19 cellular contexts compared by ENCODE assay signal in genomic region chr9:125511780-125512179, GRCh38.
DNase-seq lines count a peak whose midpoint lies in the region; ATAC-seq and TF ChIP-seq lines count a peak whose summit lies in the region.
"Had no signal": no experiment of that assay in that cellular context is flagged by ENCODE, and none has a peak within 500 bp of the region (broad histone marks: within the 10 kb centered on the region; RNA-seq: fewer than 3 reads in every experiment).

No MANE protein-coding gene starts in this region.

- H3K9me3 ChIP-seq in HAP-1 (no peaks in the 10 kb centered on the region), esophagus muscularis mucosa (no peaks in the 10 kb centered on the region)
- H3K9me3 ChIP-seq: body of pancreas, lower lobe of right lung, upper lobe of right lung had no signal

- H3K4me1 ChIP-seq in HAP-1 (peaks cover 21% of the 10 kb centered on the region), esophagus muscularis mucosa (peaks cover 26 to 68% (median 44%) of the 10 kb centered on the region in 4 donors), rectal smooth muscle tissue (ENCODE audit: control insufficient read depth, insufficient read depth, low read length) (peaks cover 39% of the 10 kb centered on the region)

- peak; percentile 56 to 69 for DNase-seq in HAP-1 (ENCODE audit: low spot score in 2 of 2)
- peak; percentile 36 for DNase-seq in SK-MEL-5 (ENCODE audit: low read depth, low spot score)
- DNase-seq in esophagus muscularis mucosa (ENCODE audit: extremely low spot score), result peak; percentile 57
- DNase-seq in GOT3 (lab: John Stamatoyannopoulos, UW), result no peak
- no peak for DNase-seq in brain microvascular endothelial cell
- DNase-seq: activated CD4-positive, CD25-positive, alpha-beta regulatory T cell; activated T-cell treated with anti-CD3 and anti-CD28 coated beads, Interleukin-2, amount 50 U/mL, for 72 hours; body of pancreas; erythroblast; lower lobe of right lung; naive thymus-derived CD8-positive, alpha-beta T cell; NCI-H2029; stimulated activated naive CD4-positive, alpha-beta T cell treated with Interleukin-2 at 50 U/mL for 16 hours; T-helper 1 cell; upper lobe of right lung had no signal

- TF ChIP-seq EP300 in esophagus muscularis mucosa (IDR thresholded peaks at IDR 0.05), result no peak

- WGBS in esophagus muscularis mucosa, result 83% methylated on average over 7 of the region's 7 CpGs

- no peak overlapping the region for H3K4me3 ChIP-seq in HAP-1
- H3K4me3 ChIP-seq in esophagus muscularis mucosa, result no peak overlapping the region
- no peak overlapping the region for H3K4me3 ChIP-seq in rectal smooth muscle tissue (ENCODE audit: low read length)
- no peak overlapping the region for H3K4me3 ChIP-seq in brain microvascular endothelial cell (ENCODE audit: low read depth, low read length)
- H3K4me3 ChIP-seq: body of pancreas, lower lobe of right lung, upper lobe of right lung had no signal

- no peak overlapping the region for H3K9ac ChIP-seq in rectal smooth muscle tissue (ENCODE audit: low read length)

- ATAC-seq in GM19455 (IDR thresholded peaks at IDR 0.05; ENCODE audit: unreplicated experiment), result no peak
- no peak for ATAC-seq in HG03469 (IDR thresholded peaks at IDR 0.05; ENCODE audit: unreplicated experiment)
- ATAC-seq: activated T-cell treated with anti-CD3 and anti-CD28 coated beads, Interleukin-2, amount 50 U/mL, for 72 hours; body of pancreas; lower lobe of right lung; naive thymus-derived CD8-positive, alpha-beta T cell; upper lobe of right lung had no signal

- TF ChIP-seq CTCF in esophagus muscularis mucosa (IDR thresholded peaks at IDR 0.05), result no peak
- no peak for TF ChIP-seq CTCF in brain microvascular endothelial cell (IDR thresholded peaks at IDR 0.05; ENCODE audit: low read depth, low read length, missing control alignments)

- H3K36me3 ChIP-seq in HAP-1 (replicated peaks) (no peaks in the 10 kb centered on the region), esophagus muscularis mucosa (no peaks in the 10 kb centered on the region), rectal smooth muscle tissue (ENCODE audit: control insufficient read depth, insufficient read depth, low read length) (no peaks in the 10 kb centered on the region), brain microvascular endothelial cell (replicated peaks) (no peaks in the 10 kb centered on the region)
- H3K36me3 ChIP-seq: lower lobe of right lung, upper lobe of right lung had no signal

- H3K27me3 ChIP-seq in HAP-1 (ENCODE audit: low read depth) (no peaks in the 10 kb centered on the region), esophagus muscularis mucosa (no peaks in the 10 kb centered on the region), rectal smooth muscle tissue (ENCODE audit: control insufficient read depth, insufficient read depth, low read length) (no peaks in the 10 kb centered on the region), brain microvascular endothelial cell (replicated peaks) (no peaks in the 10 kb centered on the region)
- H3K27me3 ChIP-seq: body of pancreas, upper lobe of right lung had no signal

- in situ Hi-C loops in HAP-1 (cut with MboI; ENCODE audit: low sequenced_read_pairs), result no loop called here
- in situ Hi-C loops in SK-MEL-5 (cut with HindIII; ENCODE audit: low pct_unique_long_range_greater_than_20kb, low sequenced_read_pairs), result no loop called here
- in situ Hi-C loops in brain microvascular endothelial cell (cut with HindIII; ENCODE audit: low pct_ligation_motif_present, low sequenced_read_pairs), result no loop called here

- H3K27ac ChIP-seq in esophagus muscularis mucosa (replicated peaks in 1 of 4) (peak overlapping the region in 1 of 4 donors; percentile 22), rectal smooth muscle tissue (ENCODE audit: low read depth, low read length) (peak overlapping the region; percentile 53), brain microvascular endothelial cell (no peak overlapping the region)
- H3K27ac ChIP-seq: body of pancreas, HL-60, lower lobe of right lung, upper lobe of right lung had no signal

- no peak for TF ChIP-seq POLR2A in esophagus muscularis mucosa (IDR thresholded peaks at IDR 0.05; ENCODE audit: low read depth)

- intact Hi-C loops in esophagus muscularis mucosa (cut with DNase I), result no loop called here

Comparison
In these comparisons a context has a peak if more than half of its experiments do, and no peak if none do; other contexts are left out.
1. DNase-seq: peak in HAP-1 (2 of 2), SK-MEL-5 (single experiment) and esophagus muscularis mucosa (single experiment); none in GOT3 (single experiment) and brain microvascular endothelial cell (single experiment).